18 cellular contexts compared by ENCODE assay signal in genomic region chr6:56724455-56724854, GRCh38.
DNase-seq lines count a peak whose midpoint lies in the region; ATAC-seq and TF ChIP-seq lines count a peak whose summit lies in the region.
"Had no signal": no experiment of that assay in that cellular context is flagged by ENCODE, and none has a peak within 500 bp of the region (broad histone marks: within the 10 kb centered on the region; RNA-seq: fewer than 3 reads in every experiment).

No MANE protein-coding gene starts in this region.

- DNase-seq in EL (peak; percentile 78), RPMI7951 (ENCODE audit: low read depth) (peak; percentile 23), progenitor cell of endocrine pancreas (ENCODE audit: low spot score, unreplicated experiment) (no peak), upper lobe of left lung (no peak)
- DNase-seq in activated T-cell treated with anti-CD3 and anti-CD28 coated beads, Interleukin-2, amount 50 U/mL, for 24 hours: no peak
- DNase-seq: activated CD4-positive, alpha-beta T cell treated with anti-CD3 and anti-CD28 coated beads for 48 hours; activated T-cell treated with anti-CD3 and anti-CD28 coated beads, Interleukin-2, amount 50 U/mL, for 4 hours; amniotic stem cell; C1 segment of cervical spinal cord; dorsolateral prefrontal cortex; NCI-H524; trophoblast cell had no signal

- peak overlapping the region; percentile 67 for H3K27ac Mint-ChIP-seq in progenitor cell of endocrine pancreas
- H3K27ac Mint-ChIP-seq in activated T-cell treated with anti-CD3 and anti-CD28 coated beads, Interleukin-2, amount 50 U/mL, for 24 hours: no peak overlapping the region

- ATAC-seq in gastroesophageal sphincter (no peak), HG02642 (IDR thresholded peaks at IDR 0.05; ENCODE audit: poor library complexity, unreplicated experiment) (no peak), HG02678 (IDR thresholded peaks at IDR 0.05; ENCODE audit: unreplicated experiment) (no peak), upper lobe of left lung (ENCODE audit: low FRiP score in 2 of 2) (no peak)
- ATAC-seq: activated T-cell treated with anti-CD3 and anti-CD28 coated beads, Interleukin-2, amount 50 U/mL, for 4 hours had no signal

- H3K4me1 ChIP-seq in gastroesophageal sphincter: peaks cover 2 to 42% (median 6%) of the 10 kb centered on the region in 3 donors
- H3K4me1 ChIP-seq in upper lobe of left lung: no peaks in the 10 kb centered on the region
- H3K4me1 ChIP-seq: prostate gland had no signal

- H3K27me3 Mint-ChIP-seq in progenitor cell of endocrine pancreas: no peaks in the 10 kb centered on the region
- H3K27me3 Mint-ChIP-seq in activated T-cell treated with anti-CD3 and anti-CD28 coated beads, Interleukin-2, amount 50 U/mL, for 24 hours: peaks cover 3% of the 10 kb centered on the region

- H3K4me3 Mint-ChIP-seq in progenitor cell of endocrine pancreas (ENCODE audit: low read depth): no peak overlapping the region
- H3K4me3 Mint-ChIP-seq in activated T-cell treated with anti-CD3 and anti-CD28 coated beads, Interleukin-2, amount 50 U/mL, for 24 hours: no peak overlapping the region
- H3K4me3 Mint-ChIP-seq: activated T-cell treated with anti-CD3 and anti-CD28 coated beads, Interleukin-2, amount 50 U/mL, for 4 hours had no signal

- H3K36me3 Mint-ChIP-seq in progenitor cell of endocrine pancreas (ENCODE audit: insufficient read depth): peaks cover 12% of the 10 kb centered on the region
- no peaks in the 10 kb centered on the region for H3K36me3 Mint-ChIP-seq in activated T-cell treated with anti-CD3 and anti-CD28 coated beads, Interleukin-2, amount 50 U/mL, for 24 hours (ENCODE audit: low read depth)

- H3K27ac ChIP-seq in gastroesophageal sphincter: peak overlapping the region; percentile 24 to 52 (median 37)
- H3K27ac ChIP-seq in upper lobe of left lung: no peak overlapping the region
- H3K27ac ChIP-seq: KMS-11, prostate gland, RWPE1 had no signal

- WGBS in gastroesophageal sphincter (ENCODE audit: low coverage in 1 of 2), 2 donors: 17 to 30% methylated on average over 2 of the region's 2 CpGs
- 66 to 73% methylated on average over 2 of the region's 2 CpGs for WGBS in upper lobe of left lung, 2 donors

- TF ChIP-seq CTCF in gastroesophageal sphincter (IDR thresholded peaks at IDR 0.05) (no peak), progenitor cell of endocrine pancreas (IDR thresholded peaks at IDR 0.05; ENCODE audit: unreplicated experiment) (no peak), upper lobe of left lung (IDR thresholded peaks at IDR 0.05) (no peak)

- peaks cover 7% of the 10 kb centered on the region for H3K9me3 Mint-ChIP-seq in progenitor cell of endocrine pancreas (ENCODE audit: low read depth)
- H3K9me3 Mint-ChIP-seq in activated T-cell treated with anti-CD3 and anti-CD28 coated beads, Interleukin-2, amount 50 U/mL, for 24 hours: peaks cover 3% of the 10 kb centered on the region

- no peak for TF ChIP-seq POLR2A in gastroesophageal sphincter (IDR thresholded peaks at IDR 0.05)
- no peak for TF ChIP-seq POLR2A in upper lobe of left lung (IDR thresholded peaks at IDR 0.05)

- no peak overlapping the region for H3K4me3 ChIP-seq in gastroesophageal sphincter
- H3K4me3 ChIP-seq in upper lobe of left lung: no peak overlapping the region
- H3K4me3 ChIP-seq: prostate gland had no signal

- no peaks in the 10 kb centered on the region for H3K9me3 ChIP-seq in gastroesophageal sphincter
- no peaks in the 10 kb centered on the region for H3K9me3 ChIP-seq in upper lobe of left lung
- H3K9me3 ChIP-seq: prostate gland had no signal

- no peaks in the 10 kb centered on the region for H3K36me3 ChIP-seq in gastroesophageal sphincter
- no peaks in the 10 kb centered on the region for H3K36me3 ChIP-seq in upper lobe of left lung
- H3K36me3 ChIP-seq: prostate gland had no signal

- TF ChIP-seq EP300 in gastroesophageal sphincter (IDR thresholded peaks at IDR 0.05) (no peak), upper lobe of left lung (IDR thresholded peaks at IDR 0.05) (no peak)

- H3K4me1 Mint-ChIP-seq in progenitor cell of endocrine pancreas (ENCODE audit: low read depth): peaks cover 48% of the 10 kb centered on the region
- H3K4me1 Mint-ChIP-seq in activated T-cell treated with anti-CD3 and anti-CD28 coated beads, Interleukin-2, amount 50 U/mL, for 24 hours (ENCODE audit: low read depth): no peaks in the 10 kb centered on the region

- H3K27me3 ChIP-seq in gastroesophageal sphincter (no peaks in the 10 kb centered on the region), upper lobe of left lung (no peaks in the 10 kb centered on the region)
- H3K27me3 ChIP-seq: dorsolateral prefrontal cortex had no signal

Comparison
In these comparisons a context has a peak if more than half of its experiments do, and no peak if none do; other contexts are left out.
1. DNase-seq: peak in EL (single experiment) and RPMI7951 (single experiment); none in progenitor cell of endocrine pancreas (single experiment), upper lobe of left lung (0 of 2) and activated T-cell treated with anti-CD3 and anti-CD28 coated beads, Interleukin-2, amount 50 U/mL, for 24 hours (single experiment).
2. H3K27ac ChIP-seq: peak in gastroesophageal sphincter (4 of 4); none in upper lobe of left lung (0 of 4).